24 cellular contexts compared by ENCODE assay signal in the genomic region with DNA sequence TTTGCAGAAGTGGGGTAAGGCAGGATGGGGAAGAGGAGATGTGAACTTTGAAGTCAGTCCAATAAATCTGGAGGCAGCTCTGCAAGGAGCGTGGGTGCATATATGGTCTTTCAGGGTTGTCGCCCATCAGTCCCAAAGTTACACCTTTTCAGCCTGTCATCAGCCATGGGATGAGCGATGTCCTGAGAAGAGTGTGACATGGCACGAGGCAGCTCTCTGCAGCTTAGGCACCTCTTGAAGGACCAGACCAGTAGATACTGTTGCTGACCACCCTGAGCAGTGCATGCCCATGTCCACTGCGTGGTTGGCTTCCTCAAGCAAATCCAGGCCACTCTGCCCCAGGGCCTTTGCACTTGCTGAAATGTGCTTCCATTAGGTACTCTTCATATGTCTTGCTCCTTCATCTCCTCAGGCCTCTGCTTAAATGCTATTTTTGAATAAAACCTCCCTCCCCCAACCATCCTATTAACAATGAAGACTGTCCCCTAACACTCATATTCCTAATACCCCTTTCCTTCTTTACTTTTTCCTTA.
"Had no signal": no experiment of that assay in that cellular context is flagged by ENCODE, and none has a peak within 500 bp of the region (broad histone marks: within the 10 kb centered on the region; RNA-seq: fewer than 3 reads in every experiment).

No MANE protein-coding gene starts in this region.

- DNase-seq: Karpas-422, KG1, MG63, NCI-H1092, NCI-H1105 treated with DMSO at 0.1 percent for 48 hours, NCI-H1417 treated with DMSO at 0.1 percent for 48 hours, NCI-H187, NCI-H2029, NCI-H2081 treated with DMSO at 0.1 percent for 48 hours, NCI-H2171, NCI-H226, NCI-H446, NCI-H510A, NCI-H524 treated with DMSO at 0.1 percent for 48 hours, NCI-H69, NCI-H774, Right ventricle myocardium superior, RPMI8226, SIG-M5 had no signal

- FAIRE-seq: HTR-8/SVneo, RCC 7860 had no signal

- H3K36me3 ChIP-seq: MG63, SJSA1 had no signal

- H3K9me3 ChIP-seq: MG63, SJSA1 had no signal

- H3K4me3 ChIP-seq: MG63, SJSA1, SK-N-MC had no signal

- H3K27ac ChIP-seq: HL-60, SJSA1, SK-N-MC had no signal

- H3K4me1 ChIP-seq: SJSA1 had no signal
